Comparison of ENCODE assay signal across 17 cellular contexts in the genomic region with DNA sequence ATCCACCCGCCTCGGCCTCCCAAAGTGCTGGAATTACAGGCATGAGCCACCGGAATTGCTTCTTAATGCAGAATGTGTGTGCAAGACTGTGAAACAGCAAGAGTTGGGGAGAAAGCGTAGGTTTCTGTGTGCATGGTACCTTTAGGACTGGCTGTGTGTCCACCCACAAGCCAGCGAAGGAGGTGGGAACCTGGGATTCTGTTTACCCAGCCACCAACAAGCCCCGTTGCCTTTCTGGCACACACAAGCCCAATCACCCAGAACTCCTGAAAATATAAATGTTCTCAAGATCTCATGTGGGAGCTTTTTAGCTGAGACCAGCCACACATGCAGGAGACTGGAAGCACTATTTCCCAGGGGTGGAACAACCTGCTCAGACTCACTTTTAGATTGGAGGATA. TPM values are rescaled to one million over a fixed set of nuclear protein-coding genes. Genes with fewer than 3 reads are reported as not detected.
A peak's percentile ranks its signal among the peaks of the same experiment; 100 is the strongest.
DNase-seq lines count a peak whose midpoint lies in the region; ATAC-seq, FAIRE-seq and TF ChIP-seq lines count a peak whose summit lies in the region.
"Had no signal": no experiment of that assay in that cellular context is flagged by ENCODE, and none has a peak within 500 bp of the region (broad histone marks: within the 10 kb centered on the region; RNA-seq: fewer than 3 reads in every experiment).

No MANE protein-coding gene starts in this region.

- CTCF ChIA-PET in H1 (lab: Charles Lee; ENCODE audit: partially characterized antibody): interaction anchor here (0.8 to 5.2 kb wide), 7 partner anchors 10 to 95 kb away, joined by 3 to 48 read pairs (median 6); no protein-coding TSS in a partner anchor

- no peak overlapping the region for H4K91ac ChIP-seq in H1 (replicated peaks; ENCODE audit: insufficient read length, low read length)

- H3K23ac ChIP-seq in H1 (ENCODE audit: insufficient read length): no peak overlapping the region
- H3K23ac ChIP-seq in mesendoderm (ENCODE audit: low read length): peak overlapping the region; percentile 68

- POLR2A ChIA-PET in H1 (lab: Charles Lee; ENCODE audit: partially characterized antibody): interaction anchor here (1.7 kb wide), 1 partner anchor 16 kb away, joined by 3 read pairs; no protein-coding TSS in a partner anchor

- TF ChIP-seq CTCF in Loucy (conservative IDR thresholded peaks at IDR 0.05; ENCODE audit: low read length) (no peak), H1 (IDR thresholded peaks at IDR 0.05; ENCODE audit: control extremely low read depth in 1 of 3, insufficient read depth in 1 of 3, low read depth in 1 of 3, low read length in 3 of 3) (no peak)

- no peak overlapping the region for H3K27ac ChIP-seq in H1 (ENCODE audit: low read depth, low read length)
- H3K27ac ChIP-seq in mesendoderm (ENCODE audit: low read depth, low read length): no peak overlapping the region

- no peak for TF ChIP-seq EP300 in H1 (IDR thresholded peaks at IDR 0.05; ENCODE audit: borderline replicate concordance in 1 of 2, low read depth in 2 of 2, low read length in 2 of 2)

- no peaks in the 10 kb centered on the region for H3K9me2 ChIP-seq in Loucy (replicated peaks; ENCODE audit: low read depth, low read length)

- H2AK5ac ChIP-seq in H1 (ENCODE audit: low read depth, low read length): no peak overlapping the region
- peak overlapping the region; percentile 85 for H2AK5ac ChIP-seq in mesendoderm (ENCODE audit: low read length)

- no peak overlapping the region for H2BK20ac ChIP-seq in H1 (ENCODE audit: low read length)

- H3K4me2 ChIP-seq in Loucy (ENCODE audit: low read depth, low read length, poor library complexity, severe bottlenecking) (no peak overlapping the region), H1 (ENCODE audit: insufficient read depth in 1 of 2, low read depth in 2 of 2, low read length in 2 of 2) (no peak overlapping the region), mesendoderm (ENCODE audit: low read length) (no peak overlapping the region)

- H3K9ac ChIP-seq in Loucy (ENCODE audit: low read depth, low read length, poor library complexity, severe bottlenecking) (no peak overlapping the region), H1 (replicated peaks in 1 of 4; ENCODE audit: extremely low read depth in 1 of 4, low read depth in 3 of 4, low read length in 3 of 4) (no peak overlapping the region), mesendoderm (ENCODE audit: low read length) (no peak overlapping the region)

- ATAC-seq in GM18907 (IDR thresholded peaks at IDR 0.05; ENCODE audit: unreplicated experiment): no peak
- ATAC-seq in HG03520 (IDR thresholded peaks at IDR 0.05; ENCODE audit: unreplicated experiment): no peak

- H3K79me1 ChIP-seq in H1 (ENCODE audit: low read depth, low read length) (no peaks in the 10 kb centered on the region), mesendoderm (ENCODE audit: low read length) (no peaks in the 10 kb centered on the region)

- no peak overlapping the region for H2BK5ac ChIP-seq in H1 (ENCODE audit: low read depth, low read length)
- H2BK5ac ChIP-seq in mesendoderm (ENCODE audit: low read length): no peak overlapping the region

- H3K79me2 ChIP-seq in Loucy (ENCODE audit: insufficient read depth, low read length): peaks cover under 1% of the 10 kb centered on the region; the same call in 1 of the 2 replicates
- no peaks in the 10 kb centered on the region for H3K79me2 ChIP-seq in H1 (ENCODE audit: control insufficient read depth in 1 of 2, insufficient read depth in 2 of 2, low read length in 2 of 2)
- no peaks in the 10 kb centered on the region for H3K79me2 ChIP-seq in mesendoderm (ENCODE audit: control insufficient read depth, insufficient read depth, low read length)

- no peak for DNase-seq in H1 (ENCODE audit: low read depth in 1 of 2, low spot score in 2 of 2)
- DNase-seq in mesendoderm: no peak
- no peak for DNase-seq in NCI-H446 treated with DMSO at 0.1 percent for 48 hours (lab: John Stamatoyannopoulos, UW)
- DNase-seq: C1 segment of cervical spinal cord; CD4-positive, alpha-beta T cell; CD8-positive, alpha-beta memory T cell; DMS53; DMS79 treated with DMSO at 0.1 percent for 48 hours; GF-D8; GOT3; H7; HCEC 1CT had no signal

- H3K18ac ChIP-seq in H1 (ENCODE audit: extremely low read depth, low read length) (no peak overlapping the region), mesendoderm (ENCODE audit: low read length) (no peak overlapping the region)

- H3K4me1 ChIP-seq in Loucy (ENCODE audit: insufficient read depth, low read length, poor library complexity, severe bottlenecking) (peaks cover 21% of the 10 kb centered on the region), H1 (replicated peaks in 1 of 4; ENCODE audit: control insufficient read depth in 3 of 4, insufficient read depth in 4 of 4, low read length in 3 of 4) (peaks cover 8 to 35% (median 24%) of the 10 kb centered on the region in 4 experiments), mesendoderm (ENCODE audit: control insufficient read depth, low read depth, low read length) (peaks cover 21% of the 10 kb centered on the region)

- no peak for FAIRE-seq in H1 (lab: Jason Lieb, UNC)
- FAIRE-seq: GM12891, GM18507 had no signal

- no peaks in the 10 kb centered on the region for H3F3A ChIP-seq in Loucy (ENCODE audit: low read depth)

- no peak overlapping the region for H3K56ac ChIP-seq in H1 (replicated peaks; ENCODE audit: insufficient read length, low read depth, low read length)
- H3K56ac ChIP-seq in mesendoderm (ENCODE audit: low read length): peak overlapping the region; percentile 63

- TF ChIP-seq POLR2A in H1 (IDR thresholded peaks at IDR 0.05; ENCODE audit: control extremely low read depth in 1 of 2, low read depth in 2 of 2, low read length in 2 of 2): no peak

- no peaks in the 10 kb centered on the region for H3K23me2 ChIP-seq in H1 (ENCODE audit: low read depth, low read length)

- H3K4me3 ChIP-seq in Loucy (ENCODE audit: low read length, poor library complexity, severe bottlenecking) (no peak overlapping the region), H1 (ENCODE audit: extremely low read depth in 1 of 4, insufficient read depth in 2 of 4, low read depth in 3 of 4, low read length in 4 of 4) (no peak overlapping the region), mesendoderm (ENCODE audit: low read length) (no peak overlapping the region)

- WGBS in H1 (ENCODE audit: extremely low coverage in 1 of 2, insufficient coverage in 1 of 2, insufficient read length in 1 of 2, insufficient replicate concordance in 2 of 2, low coverage in 1 of 2, low lambda C conversion rate in 2 of 2, missing lambda C conversion rate in 1 of 2), 2 experiments: 95% methylated on average over 6 of the region's 6 CpGs; no CpG with 5 or more reads in 1 of the 2 experiments
- WGBS in mesendoderm (ENCODE audit: extremely low coverage, insufficient coverage, low lambda C conversion rate): no CpG with 5 or more reads among the region's 6 CpGs

- no peaks in the 10 kb centered on the region for H3K36me3 ChIP-seq in Loucy (ENCODE audit: insufficient read depth, low read length)
- no peaks in the 10 kb centered on the region for H3K36me3 ChIP-seq in H1 (ENCODE audit: control insufficient read depth in 2 of 4, insufficient read depth in 4 of 4, low read length in 3 of 4)
- no peaks in the 10 kb centered on the region for H3K36me3 ChIP-seq in mesendoderm (ENCODE audit: control insufficient read depth, insufficient read depth, low read length)

- H2BK15ac ChIP-seq in H1 (ENCODE audit: low read length): no peak overlapping the region
- H2BK15ac ChIP-seq in mesendoderm (replicated peaks; ENCODE audit: low read depth): no peak overlapping the region

- H2AFZ ChIP-seq in Loucy (ENCODE audit: low read length) (0 out of 2 replicates have a peak overlapping the region, but pooled peaks have one; percentile 21), H1 (ENCODE audit: low read length) (no peak overlapping the region)

- H2BK120ac ChIP-seq in H1 (replicated peaks; ENCODE audit: low read depth, low read length) (no peak overlapping the region), mesendoderm (ENCODE audit: low read depth, low read length) (peak overlapping the region; percentile 29)

- H3K27me3 ChIP-seq in Loucy (ENCODE audit: insufficient read depth, low read length, poor library complexity, severe bottlenecking) (no peaks in the 10 kb centered on the region), H1 (replicated peaks in 1 of 4; ENCODE audit: control insufficient read depth in 3 of 4, extremely low read depth in 1 of 4, insufficient read depth in 3 of 4, low read length in 3 of 4) (no peaks in the 10 kb centered on the region), mesendoderm (ENCODE audit: insufficient read depth, low read length, poor library complexity) (no peaks in the 10 kb centered on the region)

- no peak overlapping the region for H3K14ac ChIP-seq in H1 (ENCODE audit: insufficient read length)

- no peak for TF ChIP-seq RAD21 in H1 (IDR thresholded peaks at IDR 0.05 in 1 of 2, conservative IDR thresholded peaks at IDR 0.05 in 1 of 2; ENCODE audit: low read depth in 2 of 2, low read length in 2 of 2)

- H4K20me1 ChIP-seq in Loucy (ENCODE audit: insufficient read depth, low read length, poor library complexity, severe bottlenecking) (no peaks in the 10 kb centered on the region), H1 (replicated peaks in 1 of 2; ENCODE audit: control insufficient read depth in 1 of 2, insufficient read depth in 2 of 2, low read length in 2 of 2) (no peaks in the 10 kb centered on the region)

- H2BK12ac ChIP-seq in H1 (ENCODE audit: low read depth, low read length): peak overlapping the region; percentile 50; the same call in 1 of the 2 replicates

- no peak overlapping the region for H4K5ac ChIP-seq in H1 (ENCODE audit: insufficient read length, low read depth, low read length)
- H4K5ac ChIP-seq in mesendoderm (ENCODE audit: low read length): no peak overlapping the region

- H3K4ac ChIP-seq in H1 (replicated peaks; ENCODE audit: insufficient read length, low read depth, low read length) (no peak overlapping the region), mesendoderm (ENCODE audit: low read depth, low read length) (no peak overlapping the region)

- H3K9me3 ChIP-seq in Loucy (ENCODE audit: insufficient read depth, low read depth, low read length): no peaks in the 10 kb centered on the region
- peaks cover 6 to 8% of the 10 kb centered on the region in 2 experiments; a peak in 2 of 4 replicates for H3K9me3 ChIP-seq in H1 (ENCODE audit: insufficient read depth in 2 of 2, low read depth in 1 of 2, low read length in 1 of 2)

- H4K8ac ChIP-seq in H1 (ENCODE audit: extremely low read depth, insufficient read depth, low read length) (no peak overlapping the region), mesendoderm (ENCODE audit: low read depth, low read length) (no peak overlapping the region)

RNA-seq across cellular contexts. Expression of a gene that starts 4.9 kb away (rescaled TPM):
- total RNA-seq in H1 (2021; fragmentation: NEBNext Ultra II Directional; extraction: Animal tissue kit (Norgen Biotek cat#: 25700)): 12.1 and 12.6 TPM in 2 replicates
- 6.8 and 7.0 TPM in 2 replicates for polyA plus RNA-seq in H1 (2011; rRNA removed)
- polyA plus RNA-seq in H1 (2011; cell fraction: cytosol; rRNA removed): 5.0 TPM
- polyA plus RNA-seq in H1 (2011; cell fraction: nucleus; rRNA removed): 5.5 TPM
- polyA plus RNA-seq in H1 (2012, experiment 1 of 2): 7.2 to 8.6 TPM (median 7.7 TPM) in 4 replicates
- polyA plus RNA-seq in H1 (2012, experiment 2 of 2): 6.3 TPM
- polyA plus RNA-seq in H1 (2013, experiment 1 of 2): 9.3 TPM
- polyA plus RNA-seq in H1 (2013, experiment 2 of 2): 11.6 TPM
- 6.6 and 7.3 TPM in 2 replicates for polyA minus RNA-seq in H1 (2011; rRNA and poly(A)+ RNA removed)
- 6.5 TPM for polyA minus RNA-seq in H1 (2011; cell fraction: cytosol; rRNA and poly(A)+ RNA removed)
- polyA minus RNA-seq in H1 (2011; cell fraction: nucleus; rRNA and poly(A)+ RNA removed): 4.8 TPM
- polyA plus RNA-seq in mesendoderm (2013, experiment 1 of 2): 13.8 TPM
- polyA plus RNA-seq in mesendoderm (2013, experiment 2 of 2): 13.2 TPM
